ENCODE assay signal across 8 cellular contexts in genomic region chr9:41095060-41095459, GRCh38. TPM values are rescaled to one million over a fixed set of nuclear protein-coding genes. Genes with fewer than 3 reads are reported as not detected.
"Had no signal": no experiment of that assay in that cellular context is flagged by ENCODE, and none has a peak within 500 bp of the region (broad histone marks: within the 10 kb centered on the region; RNA-seq: fewer than 3 reads in every experiment).

No MANE protein-coding gene starts in this region.

RNA-seq across cellular contexts. Expression of gene FOXD4L6, which starts 33.4 kb away (rescaled TPM):
- total RNA-seq: activated B cell treated with CpG ODN at 0.5 μM for 24 hours; activated naive CD4-positive, alpha-beta T cell treated with anti-CD3 and anti-CD28 coated beads for 36 hours; colonic mucosa; lower leg skin; mononuclear cell; right lobe of liver; T-helper 17 cell; thoracic aorta had no signal
